ENCODE assay signal across 8 cellular contexts in the genomic region with DNA sequence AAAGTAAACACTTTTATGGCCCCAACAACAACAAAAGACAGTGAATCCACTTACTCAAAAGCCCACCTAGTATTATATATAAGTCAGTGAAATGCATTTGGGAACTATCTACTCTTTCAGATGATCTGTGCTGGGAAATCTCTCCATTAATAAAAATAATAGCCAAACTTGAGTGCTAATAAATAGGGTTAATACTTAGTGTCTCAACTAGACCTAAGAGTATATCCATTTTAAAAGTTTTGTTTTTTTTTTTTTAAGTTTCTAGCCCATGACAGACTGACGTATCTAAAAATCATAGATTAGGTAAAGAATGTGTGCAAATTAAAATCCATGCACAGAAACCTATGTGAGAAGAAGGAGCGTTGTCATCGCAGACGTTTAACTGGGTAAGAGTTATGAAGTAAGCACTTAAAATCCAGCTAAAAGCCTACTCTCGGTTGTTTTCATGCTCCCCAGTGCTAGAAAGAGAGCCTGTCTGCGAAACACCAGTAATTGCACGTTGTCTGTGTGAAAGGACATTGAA.
DNase-seq lines count a peak whose midpoint lies in the region; ATAC-seq and TF ChIP-seq lines count a peak whose summit lies in the region.

No MANE protein-coding gene starts in this region.

- peak overlapping the region; percentile 49 to 73 (median 70) for H3K4me3 ChIP-seq in liver (ENCODE audit: low read depth in 1 of 3, low read length in 3 of 3)
- H3K4me3 ChIP-seq in thyroid gland (replicated peaks in 1 of 3), result peak overlapping the region in 2 of 3 donors; percentile 14 to 28

- no peak for TF ChIP-seq RAD21 in liver (IDR thresholded peaks at IDR 0.05)

- H3K27ac ChIP-seq in liver (ENCODE audit: low read depth in 1 of 2, low read length in 2 of 2) (peak overlapping the region; percentile 72 to 73), thyroid gland (peak overlapping the region in 1 of 3 donors; percentile 74)

- H3K4me3 Mint-ChIP-seq in activated CD4-positive, alpha-beta T cell treated with anti-CD3 and anti-CD28 coated beads, Interleukin-2, amount 10 ng/mL, durations not matched to agents 7 days and 5 days, result peak overlapping the region; percentile 78
- H3K4me3 Mint-ChIP-seq in activated naive CD8-positive, alpha-beta T cell treated with anti-CD3 and anti-CD28 coated beads, Interleukin-2, amount 50 U/mL, for 24 hours, result peak overlapping the region; percentile 82

- intact Hi-C loops in thyroid gland (cut with DNase I), result no loop called here

- H3K4me1 ChIP-seq in liver (ENCODE audit: control insufficient read depth in 4 of 4, insufficient read depth in 4 of 4, low read length in 3 of 4) (peaks cover 0 to 14% (median 6%) of the 10 kb centered on the region in 4 donors), thyroid gland (peaks cover 8 to 9% of the 10 kb centered on the region in 2 donors)

- H3K27me3 Mint-ChIP-seq in activated CD4-positive, alpha-beta T cell treated with anti-CD3 and anti-CD28 coated beads, Interleukin-2, amount 10 ng/mL, durations not matched to agents 7 days and 5 days, result peaks cover 15% of the 10 kb centered on the region
- peaks cover 5% of the 10 kb centered on the region for H3K27me3 Mint-ChIP-seq in activated naive CD8-positive, alpha-beta T cell treated with anti-CD3 and anti-CD28 coated beads, Interleukin-2, amount 50 U/mL, for 24 hours

- H3K36me3 ChIP-seq in liver (ENCODE audit: control insufficient read depth in 4 of 4, insufficient read depth in 3 of 4, low read depth in 1 of 4, low read length in 3 of 4) (no peaks in the 10 kb centered on the region), thyroid gland (no peaks in the 10 kb centered on the region)

- TF ChIP-seq POLR2A in thyroid gland (IDR thresholded peaks at IDR 0.05), result no peak

- H3K36me3 Mint-ChIP-seq in activated CD4-positive, alpha-beta T cell treated with anti-CD3 and anti-CD28 coated beads, Interleukin-2, amount 10 ng/mL, durations not matched to agents 7 days and 5 days (ENCODE audit: low read depth), result peaks cover 4% of the 10 kb centered on the region
- no peaks in the 10 kb centered on the region for H3K36me3 Mint-ChIP-seq in activated naive CD8-positive, alpha-beta T cell treated with anti-CD3 and anti-CD28 coated beads, Interleukin-2, amount 50 U/mL, for 24 hours (ENCODE audit: low read depth)

- peaks cover 31% of the 10 kb centered on the region for H3K4me1 Mint-ChIP-seq in activated CD4-positive, alpha-beta T cell treated with anti-CD3 and anti-CD28 coated beads, Interleukin-2, amount 10 ng/mL, durations not matched to agents 7 days and 5 days
- H3K4me1 Mint-ChIP-seq in activated naive CD8-positive, alpha-beta T cell treated with anti-CD3 and anti-CD28 coated beads, Interleukin-2, amount 50 U/mL, for 24 hours, result peaks cover 37% of the 10 kb centered on the region

- no peaks in the 10 kb centered on the region for H3K9me3 Mint-ChIP-seq in activated CD4-positive, alpha-beta T cell treated with anti-CD3 and anti-CD28 coated beads, Interleukin-2, amount 10 ng/mL, durations not matched to agents 7 days and 5 days
- no peaks in the 10 kb centered on the region for H3K9me3 Mint-ChIP-seq in activated naive CD8-positive, alpha-beta T cell treated with anti-CD3 and anti-CD28 coated beads, Interleukin-2, amount 50 U/mL, for 24 hours

- POLR2A ChIA-PET in activated CD4-positive, alpha-beta T cell treated with anti-CD3 and anti-CD28 coated beads, Interleukin-2, amount 10 ng/mL, durations not matched to agents 7 days and 5 days (lab: Charles Lee), result no interaction called here

- no peak for TF ChIP-seq CTCF in liver (IDR thresholded peaks at IDR 0.05; ENCODE audit: low read depth, low read length, missing input control)
- no peak for TF ChIP-seq CTCF in thyroid gland (IDR thresholded peaks at IDR 0.05)

- no peak for ATAC-seq in activated naive CD8-positive, alpha-beta T cell treated with anti-CD3 and anti-CD28 coated beads, Interleukin-2, amount 50 U/mL, for 24 hours
- no peak for ATAC-seq in GM19351 (IDR thresholded peaks at IDR 0.05; ENCODE audit: unreplicated experiment)

- H3K27me3 ChIP-seq in liver (ENCODE audit: control insufficient read depth in 4 of 4, insufficient read depth in 4 of 4, low read length in 3 of 4) (no peaks in the 10 kb centered on the region), thyroid gland (no peaks in the 10 kb centered on the region)

- WGBS in liver, result 14% methylated on average over 7 of the region's 7 CpGs
- 13 to 16% methylated on average over 7 of the region's 7 CpGs for WGBS in thyroid gland, 2 donors

- H3K27ac Mint-ChIP-seq in activated CD4-positive, alpha-beta T cell treated with anti-CD3 and anti-CD28 coated beads, Interleukin-2, amount 10 ng/mL, durations not matched to agents 7 days and 5 days, result peak overlapping the region; percentile 91
- peak overlapping the region; percentile 81 for H3K27ac Mint-ChIP-seq in activated naive CD8-positive, alpha-beta T cell treated with anti-CD3 and anti-CD28 coated beads, Interleukin-2, amount 50 U/mL, for 24 hours

- no peak for DNase-seq in activated CD4-positive, alpha-beta T cell treated with anti-CD3 and anti-CD28 coated beads, Interleukin-2, amount 10 ng/mL, durations not matched to agents 7 days and 5 days
- no peak for DNase-seq in activated CD4-positive, alpha-beta T cell treated with anti-CD3 and anti-CD28 coated beads for 1 hour
- DNase-seq in activated naive CD8-positive, alpha-beta T cell treated with anti-CD3 and anti-CD28 coated beads, Interleukin-2, amount 50 U/mL, for 24 hours, result no peak
- DNase-seq in thyroid gland (no peak), cerebellar nuclear complex (lab: John Stamatoyannopoulos, UW) (no peak), kidney tubule cell (ENCODE audit: low spot score) (no peak)

- CTCF ChIA-PET in activated CD4-positive, alpha-beta T cell treated with anti-CD3 and anti-CD28 coated beads, Interleukin-2, amount 10 ng/mL, durations not matched to agents 7 days and 5 days (lab: Charles Lee), result interaction anchor here (0.8 to 3.4 kb wide), 3 partner anchors 11 to 14 kb away, joined by 3 to 20 read pairs (median 3); no protein-coding TSS in a partner anchor

- peak overlapping the region; percentile 13 to 80 for H3K9ac ChIP-seq in liver (ENCODE audit: low read depth in 1 of 2, low read length in 2 of 2)

- H3K9me3 ChIP-seq in liver (ENCODE audit: control insufficient read depth in 4 of 4, low read length in 3 of 4), result no peaks in the 10 kb centered on the region
- H3K9me3 ChIP-seq in thyroid gland, result no peaks in the 10 kb centered on the region

TF ChIP-seq in liver, 16 proteins besides CTCF, POLR2A, EP300 and RAD21:
- TF ChIP-seq, protein P1, sequence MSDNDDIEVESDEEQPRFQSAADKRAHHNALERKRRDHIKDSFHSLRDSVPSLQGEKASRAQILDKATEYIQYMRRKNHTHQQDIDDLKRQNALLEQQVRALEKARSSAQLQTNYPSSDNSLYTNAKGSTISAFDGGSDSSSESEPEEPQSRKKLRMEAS (IDR thresholded peaks at IDR 0.05), result no peak
- TF ChIP-seq, protein P2, sequence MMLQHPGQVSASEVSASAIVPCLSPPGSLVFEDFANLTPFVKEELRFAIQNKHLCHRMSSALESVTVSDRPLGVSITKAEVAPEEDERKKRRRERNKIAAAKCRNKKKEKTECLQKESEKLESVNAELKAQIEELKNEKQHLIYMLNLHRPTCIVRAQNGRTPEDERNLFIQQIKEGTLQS (IDR thresholded peaks at IDR 0.05), result no peak
- no peak for TF ChIP-seq FOXA1 (IDR thresholded peaks at IDR 0.05)
- no peak for TF ChIP-seq FOXA2 (IDR thresholded peaks at IDR 0.05)
- TF ChIP-seq YY1 (IDR thresholded peaks at IDR 0.05), result no peak
- TF ChIP-seq GABPA (IDR thresholded peaks at IDR 0.05 in 1 of 2, conservative IDR thresholded peaks at IDR 0.05 in 1 of 2), result no peak
- TF ChIP-seq EGR1 (IDR thresholded peaks at IDR 0.05; ENCODE audit: low read depth in 2 of 2), result no peak
- TF ChIP-seq HNF4A (conservative IDR thresholded peaks at IDR 0.05), result no peak
- TF ChIP-seq SP1 (IDR thresholded peaks at IDR 0.05), result no peak
